Comparison of ENCODE assay signal across 24 cellular contexts in the genomic region with DNA sequence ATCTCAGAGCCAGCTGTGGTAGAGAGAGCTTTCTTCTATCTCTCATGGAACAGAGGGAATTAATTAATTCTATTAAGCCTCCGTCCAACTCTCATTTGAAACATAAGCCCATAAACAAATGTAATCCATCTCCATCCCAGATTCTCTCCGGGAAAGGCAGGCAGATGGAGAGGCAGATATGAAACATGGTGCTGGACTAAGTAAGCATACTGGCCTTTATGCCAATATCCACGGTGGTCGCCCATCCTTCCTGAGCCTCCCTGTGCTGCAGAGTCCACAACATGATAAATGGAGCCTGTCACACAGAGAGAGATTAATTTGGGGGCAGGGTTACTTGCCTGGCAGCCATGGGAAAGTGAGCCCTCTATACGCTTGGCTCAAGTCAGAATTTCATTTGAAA.
"Had no signal": no experiment of that assay in that cellular context is flagged by ENCODE, and none has a peak within 500 bp of the region (broad histone marks: within the 10 kb centered on the region; RNA-seq: fewer than 3 reads in every experiment).

No MANE protein-coding gene starts in this region.

- ATAC-seq: activated T-helper 17 cell treated with anti-CD3 and anti-CD28 coated beads, Interleukin-2, amount 50 U/mL, for 72 hours; esophagus mucosa; foreskin keratinocyte; heart left ventricle; left lung; natural killer cell; right lobe of liver; stimulated activated effector memory CD8-positive, alpha-beta T cell treated with anti-CD3 and anti-CD28 coated beads, Interleukin-12 subunit alpha, Interleukin-12 subunit beta, amount 100 ng/mL, for 72 hours; upper lobe of right lung had no signal

- DNase-seq: activated CD4-positive, alpha-beta memory T cell treated with anti-CD3 and anti-CD28 coated beads for 36 hours; activated CD4-positive, alpha-beta T cell treated with anti-CD3 and anti-CD28 coated beads, Interleukin-2, amount 10 ng/mL, durations not matched to agents 24 days and 14 days; activated CD4-positive, CD25-positive, alpha-beta regulatory T cell treated with anti-CD3 and anti-CD28 coated beads, Interleukin-2, amount 50 U/mL, for 72 hours; activated CD8-positive, alpha-beta memory T cell treated with anti-CD3 and anti-CD28 coated beads, Interleukin-2, amount 50 U/mL, for 48 hours; activated gamma-delta T cell treated with Interleukin-2 at 50 U/mL for 16 hours; activated naive CD4-positive, alpha-beta T cell treated with anti-CD3 and anti-CD28 coated beads, Interleukin-2, amount 50 U/mL, for 16 hours; activated T-cell treated with anti-CD3 and anti-CD28 coated beads, Interleukin-2, amount 50 U/mL, for 24 hours; amniotic stem cell; caudate nucleus; endodermal cell; foreskin keratinocyte; heart left ventricle; kidney glomerular epithelial cell; left lung; mesendoderm; natural killer cell; right lobe of liver; stimulated activated CD4-positive, alpha-beta T cell treated with anti-CD3 and anti-CD28 coated beads, Interleukin-12 subunit alpha, Interleukin-12 subunit beta, amount 100 ng/mL, for 4 hours; stimulated activated CD4-positive, alpha-beta T cell treated with anti-CD3 and anti-CD28 coated beads, Interleukin-4, amount 100 ng/mL, for 1 hour; thyroid gland; upper lobe of right lung had no signal
